Comparison of ENCODE assay signal across 13 cellular contexts in the genomic region with DNA sequence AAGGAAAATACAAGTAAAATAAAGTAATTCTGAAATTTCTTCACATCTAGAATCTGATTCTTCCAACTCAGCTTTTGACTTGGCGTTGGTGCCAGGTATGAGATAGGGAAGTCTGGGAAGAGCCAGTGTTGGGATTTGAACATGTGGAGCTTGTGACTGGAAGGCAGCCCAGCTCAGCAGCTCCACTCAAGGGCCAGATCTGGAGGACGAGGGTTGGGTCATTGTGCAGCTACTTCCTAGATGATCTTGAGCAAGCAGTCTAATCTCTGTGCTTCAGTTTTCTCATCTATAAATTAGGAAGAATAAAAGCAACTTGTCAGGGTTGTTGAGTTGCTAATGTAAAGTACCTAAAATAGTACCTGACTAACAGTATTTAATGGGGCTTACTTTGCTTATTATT. TPM values are rescaled to one million over a fixed set of nuclear protein-coding genes. Genes with fewer than 3 reads are reported as not detected.
A peak's percentile ranks its signal among the peaks of the same experiment; 100 is the strongest.
DNase-seq lines count a peak whose midpoint lies in the region; ATAC-seq and TF ChIP-seq lines count a peak whose summit lies in the region.
"Had no signal": no experiment of that assay in that cellular context is flagged by ENCODE, and none has a peak within 500 bp of the region (broad histone marks: within the 10 kb centered on the region; RNA-seq: fewer than 3 reads in every experiment).

No MANE protein-coding gene starts in this region.

- DNase-seq in CD4-positive, alpha-beta memory T cell: no peak
- no peak for DNase-seq in Jurkat, Clone E6-1 (ENCODE audit: low read depth, low spot score)
- DNase-seq in activated naive CD8-positive, alpha-beta T cell treated with anti-CD3 and anti-CD28 coated beads, Interleukin-2, amount 10 ng/mL, durations not matched to agents 7 days and 5 days: no peak
- DNase-seq in neural crest cell (ENCODE audit: low read depth, low spot score) (no peak), cerebellar nuclear complex (lab: John Stamatoyannopoulos, UW) (no peak), pons (ENCODE audit: low spot score) (no peak)
- DNase-seq in effector CD8-positive, alpha-beta T cell (lab: John Stamatoyannopoulos, UW): no peak
- DNase-seq: Calu3, hypothalamus, NCI-H1417, SJCRH30, substantia nigra had no signal

- H3K36me3 Mint-ChIP-seq in CD4-positive, alpha-beta memory T cell: peaks cover 3 to 6% of the 10 kb centered on the region in 2 donors
- H3K36me3 Mint-ChIP-seq in activated naive CD8-positive, alpha-beta T cell treated with anti-CD3 and anti-CD28 coated beads, Interleukin-2, amount 10 ng/mL, durations not matched to agents 7 days and 5 days: peaks cover 13% of the 10 kb centered on the region
- H3K36me3 Mint-ChIP-seq in neural crest cell (ENCODE audit: low read depth): no peaks in the 10 kb centered on the region

- H3K4me1 ChIP-seq in CD4-positive, alpha-beta memory T cell (ENCODE audit: insufficient read depth, low read length): peaks cover 90% of the 10 kb centered on the region
- H3K4me1 ChIP-seq: parathyroid adenoma had no signal

- H3K36me3 ChIP-seq in CD4-positive, alpha-beta memory T cell (ENCODE audit: insufficient read depth, low read length): no peaks in the 10 kb centered on the region
- H3K36me3 ChIP-seq: SJCRH30 had no signal

- TF ChIP-seq CTCF in neural crest cell (conservative IDR thresholded peaks at IDR 0.05): no peak

- POLR2A ChIA-PET in CD4-positive, alpha-beta memory T cell (lab: Charles Lee; ENCODE audit: partially characterized antibody): interaction anchor here (0.7 to 2.8 kb wide), 15 partner anchors 8 to 262 kb away, joined by 3 to 12 read pairs (median 4); a partner anchor contains a TSS
- POLR2A ChIA-PET in activated naive CD8-positive, alpha-beta T cell treated with anti-CD3 and anti-CD28 coated beads, Interleukin-2, amount 10 ng/mL, durations not matched to agents 7 days and 5 days (lab: Charles Lee): interaction anchor here (1.1 to 2.2 kb wide), 6 partner anchors 10 to 73 kb away, joined by 3 to 8 read pairs (median 3); no protein-coding TSS in a partner anchor

- H3K4me1 Mint-ChIP-seq in CD4-positive, alpha-beta memory T cell: peaks cover 74 to 90% (median 82%) of the 10 kb centered on the region in 4 donors
- peaks cover 78% of the 10 kb centered on the region for H3K4me1 Mint-ChIP-seq in activated naive CD8-positive, alpha-beta T cell treated with anti-CD3 and anti-CD28 coated beads, Interleukin-2, amount 10 ng/mL, durations not matched to agents 7 days and 5 days
- H3K4me1 Mint-ChIP-seq in neural crest cell: peaks cover 21% of the 10 kb centered on the region

- no peak overlapping the region for H3K4me3 ChIP-seq in CD4-positive, alpha-beta memory T cell (ENCODE audit: low read length in 2 of 2)
- peak overlapping the region; percentile 14 for H3K4me3 ChIP-seq in Jurkat, Clone E6-1 (ENCODE audit: low read length)
- H3K4me3 ChIP-seq: SJCRH30 had no signal

- H3K4me3 Mint-ChIP-seq in CD4-positive, alpha-beta memory T cell: peak overlapping the region; percentile 59 to 79 (median 73)
- H3K4me3 Mint-ChIP-seq in activated naive CD8-positive, alpha-beta T cell treated with anti-CD3 and anti-CD28 coated beads, Interleukin-2, amount 10 ng/mL, durations not matched to agents 7 days and 5 days: peak overlapping the region; percentile 74
- H3K4me3 Mint-ChIP-seq in neural crest cell: peak overlapping the region; percentile 14

- peak overlapping the region; percentile 57 for H3K27ac ChIP-seq in CD4-positive, alpha-beta memory T cell (ENCODE audit: low read depth, low read length)
- H3K27ac ChIP-seq: parathyroid adenoma, SJCRH30 had no signal

- ATAC-seq in activated naive CD8-positive, alpha-beta T cell treated with anti-CD3 and anti-CD28 coated beads, Interleukin-2, amount 10 ng/mL, durations not matched to agents 7 days and 5 days (ENCODE audit: low read depth): no peak

- H3K27ac Mint-ChIP-seq in CD4-positive, alpha-beta memory T cell: peak overlapping the region; percentile 94 to 99 (median 96)
- H3K27ac Mint-ChIP-seq in activated naive CD8-positive, alpha-beta T cell treated with anti-CD3 and anti-CD28 coated beads, Interleukin-2, amount 10 ng/mL, durations not matched to agents 7 days and 5 days: peak overlapping the region; percentile 96
- no peak overlapping the region for H3K27ac Mint-ChIP-seq in neural crest cell (ENCODE audit: unreplicated experiment)

- H3K9me3 ChIP-seq in CD4-positive, alpha-beta memory T cell (ENCODE audit: control insufficient read depth in 1 of 2, low read length in 2 of 2): no peaks in the 10 kb centered on the region
- H3K9me3 ChIP-seq: SJCRH30 had no signal

- H3K27me3 Mint-ChIP-seq in CD4-positive, alpha-beta memory T cell: no peaks in the 10 kb centered on the region
- H3K27me3 Mint-ChIP-seq in activated naive CD8-positive, alpha-beta T cell treated with anti-CD3 and anti-CD28 coated beads, Interleukin-2, amount 10 ng/mL, durations not matched to agents 7 days and 5 days: no peaks in the 10 kb centered on the region
- peaks cover 26% of the 10 kb centered on the region for H3K27me3 Mint-ChIP-seq in neural crest cell (ENCODE audit: low read depth)

- CTCF ChIA-PET in CD4-positive, alpha-beta memory T cell (lab: Charles Lee; ENCODE audit: partially characterized antibody): interaction anchor here (1.2 to 6.2 kb wide), 5 partner anchors 16 to 129 kb away, joined by 3 to 65 read pairs (median 9); no protein-coding TSS in a partner anchor

- no peaks in the 10 kb centered on the region for H3K27me3 ChIP-seq in CD4-positive, alpha-beta memory T cell (ENCODE audit: insufficient read depth, low read length)
- H3K27me3 ChIP-seq: SJCRH30 had no signal

- intact Hi-C loops in CD4-positive, alpha-beta memory T cell (cut with micrococcal nuclease): loop anchor here (1.0 to 10.0 kb wide), 2 partner anchors 49 to 275 kb away; a partner anchor contains a TSS

- peaks cover 0 to 2% (median 0%) of the 10 kb centered on the region in 8 donors for H3K9me3 Mint-ChIP-seq in CD4-positive, alpha-beta memory T cell
- no peaks in the 10 kb centered on the region for H3K9me3 Mint-ChIP-seq in activated naive CD8-positive, alpha-beta T cell treated with anti-CD3 and anti-CD28 coated beads, Interleukin-2, amount 10 ng/mL, durations not matched to agents 7 days and 5 days
- no peaks in the 10 kb centered on the region for H3K9me3 Mint-ChIP-seq in neural crest cell

RNA-seq across cellular contexts. Expression of a gene that starts 5.0 kb away (rescaled TPM):
- total RNA-seq in CD4-positive, alpha-beta memory T cell: 10 to 100 TPM; 49.7 to 50.0 TPM
- 10 to 100 TPM in 1 of 2 donors, 1 to 10 TPM in 1; 4.6 to 12.2 TPM for polyA plus RNA-seq in CD4-positive, alpha-beta memory T cell
- 26.8 TPM for polyA plus RNA-seq in Jurkat, Clone E6-1 (2012; ENCODE audit: insufficient read depth, insufficient read length)
- 10 to 100 TPM; 48.3 to 48.4 TPM for total RNA-seq in activated naive CD8-positive, alpha-beta T cell treated with anti-CD3 and anti-CD28 coated beads, Interleukin-2, amount 10 ng/mL, durations not matched to agents 7 days and 5 days
- total RNA-seq in neural crest cell: 14.4 and 21.0 TPM in 2 replicates

Comparison
In these comparisons a context has a peak if more than half of its experiments do, and no peak if none do; other contexts are left out.
1. H3K4me3 Mint-ChIP-seq: peak in every context shown above with its lines; median percentile 74 in activated naive CD8-positive, alpha-beta T cell treated with anti-CD3 and anti-CD28 coated beads, Interleukin-2, amount 10 ng/mL, durations not matched to agents 7 days and 5 days; 73 in CD4-positive, alpha-beta memory T cell; 14 in neural crest cell.